In the genomic region with DNA sequence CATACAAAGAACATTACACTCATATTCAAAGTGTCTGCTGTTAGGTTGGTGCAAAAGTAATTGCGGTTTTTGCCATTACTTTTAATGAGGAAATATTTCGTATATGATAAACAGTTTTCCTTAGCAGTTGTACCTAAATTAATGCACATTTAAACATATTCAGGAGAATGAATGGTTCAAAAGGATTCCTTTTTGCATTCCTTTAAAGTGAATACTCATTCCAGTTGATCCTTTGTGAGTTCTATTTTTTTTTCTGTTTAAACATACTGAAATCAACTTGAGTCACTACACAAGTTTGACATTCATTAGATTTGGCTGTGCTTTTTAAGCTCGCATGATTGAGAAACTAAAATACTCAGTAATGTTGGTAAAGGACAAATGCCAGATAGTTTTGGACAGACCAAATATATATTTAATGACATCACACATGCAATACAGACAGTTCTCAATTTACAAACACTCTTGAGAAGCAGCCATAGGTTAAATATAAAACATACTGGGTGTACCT, we compare ENCODE assay signal across 10 cellular contexts. TPM values are rescaled to one million over a fixed set of nuclear protein-coding genes. Genes with fewer than 3 reads are reported as not detected.
A peak's percentile ranks its signal among the peaks of the same experiment; 100 is the strongest.
DNase-seq lines count a peak whose midpoint lies in the region; ATAC-seq and TF ChIP-seq lines count a peak whose summit lies in the region.
"Had no signal": no experiment of that assay in that cellular context is flagged by ENCODE, and none has a peak within 500 bp of the region (broad histone marks: within the 10 kb centered on the region; RNA-seq: fewer than 3 reads in every experiment).

No MANE protein-coding gene starts in this region.

- no peak for ATAC-seq in HG03442 (IDR thresholded peaks at IDR 0.05; ENCODE audit: unreplicated experiment)

- H3K27ac Mint-ChIP-seq in CD8-positive, alpha-beta memory T cell = no peak overlapping the region
- H3K27ac Mint-ChIP-seq: activated naive CD4-positive, alpha-beta T cell treated with anti-CD3 and anti-CD28 coated beads, Interleukin-2, amount 50 U/mL, for 24 hours had no signal

- H3K4me3 ChIP-seq in Loucy (ENCODE audit: low read length, poor library complexity, severe bottlenecking) = no peak overlapping the region
- H3K4me3 ChIP-seq in cardiac fibroblast (replicated peaks in 1 of 2; ENCODE audit: low read depth in 2 of 2, low read length in 2 of 2) = peak overlapping the region in 1 of 2 donors; percentile 19
- H3K4me3 ChIP-seq in osteoblast (ENCODE audit: insufficient read depth, low read length) = no peak overlapping the region
- H3K4me3 ChIP-seq in CD8-positive, alpha-beta memory T cell (ENCODE audit: low read length) = no peak overlapping the region

- no peak for TF ChIP-seq CTCF in Loucy (conservative IDR thresholded peaks at IDR 0.05; ENCODE audit: low read length)
- no peak for TF ChIP-seq CTCF in cardiac fibroblast (IDR thresholded peaks at IDR 0.05; ENCODE audit: low read depth, low read length)
- no peak for TF ChIP-seq CTCF in osteoblast (IDR thresholded peaks at IDR 0.05; ENCODE audit: extremely low read depth, low read depth, low read length)

- no peaks in the 10 kb centered on the region for H3K27me3 ChIP-seq in Loucy (ENCODE audit: insufficient read depth, low read length, poor library complexity, severe bottlenecking)
- H3K27me3 ChIP-seq in osteoblast (ENCODE audit: insufficient read depth, low read length) = no peaks in the 10 kb centered on the region
- H3K27me3 ChIP-seq in CD8-positive, alpha-beta memory T cell (ENCODE audit: insufficient read depth, low read length, poor library complexity, severe bottlenecking) = no peaks in the 10 kb centered on the region

- in situ Hi-C loops in Caki2 (cut with HindIII; ENCODE audit: low pct_unique_long_range_greater_than_20kb, low sequenced_read_pairs) = no loop called here

- no peaks in the 10 kb centered on the region for H3K27me3 Mint-ChIP-seq in CD8-positive, alpha-beta memory T cell
- H3K27me3 Mint-ChIP-seq: activated naive CD4-positive, alpha-beta T cell treated with anti-CD3 and anti-CD28 coated beads, Interleukin-2, amount 50 U/mL, for 24 hours had no signal

- H4K20me1 ChIP-seq in Loucy (ENCODE audit: insufficient read depth, low read length, poor library complexity, severe bottlenecking) = no peaks in the 10 kb centered on the region
- no peaks in the 10 kb centered on the region for H4K20me1 ChIP-seq in osteoblast (ENCODE audit: insufficient read depth, low read length)

- CTCF ChIA-PET in CD8-positive, alpha-beta memory T cell (lab: Charles Lee) = interaction anchor here (1.1 to 1.2 kb wide), 2 partner anchors 9 to 17 kb away, joined by 3 read pairs; no protein-coding TSS in a partner anchor

- H3K79me2 ChIP-seq in Loucy (ENCODE audit: insufficient read depth, low read length) (peaks cover 21% of the 10 kb centered on the region), osteoblast (ENCODE audit: insufficient read depth, low read length) (peaks cover 22% of the 10 kb centered on the region)

- H2AFZ ChIP-seq in Loucy (ENCODE audit: low read length) (no peak overlapping the region), osteoblast (ENCODE audit: low read length) (no peak overlapping the region)

- H3K36me3 ChIP-seq in Loucy (ENCODE audit: insufficient read depth, low read length) = no peaks in the 10 kb centered on the region
- no peaks in the 10 kb centered on the region for H3K36me3 ChIP-seq in osteoblast (ENCODE audit: insufficient read depth, low read length)
- H3K36me3 ChIP-seq in CD8-positive, alpha-beta memory T cell (ENCODE audit: insufficient read depth, low read length) = no peaks in the 10 kb centered on the region

- H3K9me3 ChIP-seq in Loucy (ENCODE audit: insufficient read depth, low read depth, low read length) (no peaks in the 10 kb centered on the region), osteoblast (ENCODE audit: low read depth, low read length) (no peaks in the 10 kb centered on the region)
- no peaks in the 10 kb centered on the region for H3K9me3 ChIP-seq in CD8-positive, alpha-beta memory T cell (ENCODE audit: low read length)

- H3K9ac ChIP-seq in Loucy (ENCODE audit: low read depth, low read length, poor library complexity, severe bottlenecking) = no peak overlapping the region

- peak overlapping the region; percentile 98 for H3K27ac ChIP-seq in osteoblast (ENCODE audit: low read depth, low read length)
- no peak overlapping the region for H3K27ac ChIP-seq in CD8-positive, alpha-beta memory T cell (ENCODE audit: low read depth, low read length)

- H3K4me1 ChIP-seq in Loucy (ENCODE audit: insufficient read depth, low read length, poor library complexity, severe bottlenecking) = peaks cover 86% of the 10 kb centered on the region
- peaks cover 81% of the 10 kb centered on the region for H3K4me1 ChIP-seq in osteoblast (ENCODE audit: insufficient read depth, low read length)
- peaks cover 26% of the 10 kb centered on the region for H3K4me1 ChIP-seq in CD8-positive, alpha-beta memory T cell (ENCODE audit: insufficient read depth, low read length)

- no peaks in the 10 kb centered on the region for H3K9me3 Mint-ChIP-seq in CD8-positive, alpha-beta memory T cell
- H3K9me3 Mint-ChIP-seq: activated naive CD4-positive, alpha-beta T cell treated with anti-CD3 and anti-CD28 coated beads, Interleukin-2, amount 50 U/mL, for 24 hours had no signal

- H3K9me2 ChIP-seq in Loucy (replicated peaks; ENCODE audit: low read depth, low read length) = no peaks in the 10 kb centered on the region

- POLR2A ChIA-PET in CD8-positive, alpha-beta memory T cell (lab: Charles Lee) = interaction anchor here (1.1 to 1.8 kb wide), 2 partner anchors 15 to 68 kb away, joined by 3 to 7 read pairs; no protein-coding TSS in a partner anchor

- H3K4me1 Mint-ChIP-seq in CD8-positive, alpha-beta memory T cell = peaks cover 39 to 65% (median 57%) of the 10 kb centered on the region in 3 donors

- H3K4me2 ChIP-seq in Loucy (ENCODE audit: low read depth, low read length, poor library complexity, severe bottlenecking) (peak overlapping the region; percentile 53), osteoblast (ENCODE audit: insufficient read depth, low read length) (peak overlapping the region; percentile 67)

- no peak overlapping the region for H3K4me3 Mint-ChIP-seq in CD8-positive, alpha-beta memory T cell
- H3K4me3 Mint-ChIP-seq: activated naive CD4-positive, alpha-beta T cell treated with anti-CD3 and anti-CD28 coated beads, Interleukin-2, amount 50 U/mL, for 24 hours had no signal

- peaks cover 3 to 6% (median 5%) of the 10 kb centered on the region in 3 donors for H3K36me3 Mint-ChIP-seq in CD8-positive, alpha-beta memory T cell

- 0 out of 2 replicates have a peak, but pooled peaks cover 3% of the 10 kb centered on the region for H3F3A ChIP-seq in Loucy (ENCODE audit: low read depth)

- DNase-seq in Caki2 (ENCODE audit: low read depth) = peak; percentile 84
- DNase-seq in cardiac fibroblast (ENCODE audit: low read depth in 2 of 2) = peak; percentile 95 to 99
- no peak for DNase-seq in osteoblast (ENCODE audit: insufficient read length, low spot score, missing footprints)
- no peak for DNase-seq in NCI-H1048 (lab: John Stamatoyannopoulos, UW)
- DNase-seq in C1 segment of cervical spinal cord (lab: John Stamatoyannopoulos, UW) = no peak
- DNase-seq in CD8-positive, alpha-beta memory T cell = no peak
- DNase-seq: NCI-H1930 had no signal

RNA-seq across cellular contexts. Expression of gene SLC38A2, which starts 13.8 kb away (rescaled TPM):
- 77.2 and 80.3 TPM in 2 replicates for total RNA-seq in Caki2 (2014; rRNA removed; shearing (Covaris generic); ENCODE audit: low replicate concordance)
- 919 and 1,020 TPM in 2 replicates for total RNA-seq in osteoblast
- 100 to 1,000 TPM; 198 to 202 TPM for total RNA-seq in CD8-positive, alpha-beta memory T cell
- polyA plus RNA-seq in CD8-positive, alpha-beta memory T cell = 58.4 TPM

Comparison
In these comparisons a context has a peak if more than half of its experiments do, and no peak if none do; other contexts are left out.
1. DNase-seq: peak in Caki2 (single experiment) and cardiac fibroblast (2 of 2); none in osteoblast (single experiment), NCI-H1048 (single experiment), C1 segment of cervical spinal cord (0 of 14) and CD8-positive, alpha-beta memory T cell (0 of 5).